Comparison of ENCODE assay signal across 21 cellular contexts in genomic region chr2:101367508-101367907, GRCh38. TPM values are rescaled to one million over a fixed set of nuclear protein-coding genes. Genes with fewer than 3 reads are reported as not detected.
DNase-seq lines count a peak whose midpoint lies in the region; ATAC-seq, FAIRE-seq and TF ChIP-seq lines count a peak whose summit lies in the region.
"Had no signal": no experiment of that assay in that cellular context is flagged by ENCODE, and none has a peak within 500 bp of the region (broad histone marks: within the 10 kb centered on the region; RNA-seq: fewer than 3 reads in every experiment).

No MANE protein-coding gene starts in this region.

- H4K91ac ChIP-seq in neuronal stem cell (ENCODE audit: low read depth, low read length, poor library complexity): no peak overlapping the region

- H3K27ac ChIP-seq in neuronal stem cell (replicated peaks; ENCODE audit: low read length) (no peak overlapping the region), heart left ventricle (no peak overlapping the region), mesendoderm (ENCODE audit: low read depth, low read length) (no peak overlapping the region)

- H4K8ac ChIP-seq in neuronal stem cell (ENCODE audit: low read depth, low read length): no peak overlapping the region
- no peak overlapping the region for H4K8ac ChIP-seq in mesendoderm (ENCODE audit: low read depth, low read length)

- ATAC-seq in heart left ventricle: no peak
- ATAC-seq: GM23338, HCT116 had no signal

- H2BK15ac ChIP-seq in neuronal stem cell (ENCODE audit: low read length): no peak overlapping the region
- no peak overlapping the region for H2BK15ac ChIP-seq in mesendoderm (replicated peaks; ENCODE audit: low read depth)

- no peak overlapping the region for H2BK12ac ChIP-seq in neuronal stem cell (ENCODE audit: low read length)

- H3K79me1 ChIP-seq in neuronal stem cell (ENCODE audit: low read depth, low read length) (no peaks in the 10 kb centered on the region), mesendoderm (ENCODE audit: low read length) (no peaks in the 10 kb centered on the region)

- H3K18ac ChIP-seq in neuronal stem cell (ENCODE audit: low read length): peak overlapping the region; percentile 78
- H3K18ac ChIP-seq in mesendoderm (ENCODE audit: low read length): no peak overlapping the region

- H3K9me3 ChIP-seq in neuronal stem cell (replicated peaks in 1 of 2; ENCODE audit: control insufficient read depth in 2 of 2, insufficient read depth in 1 of 2, low read depth in 1 of 2, low read length in 2 of 2): no peaks in the 10 kb centered on the region
- H3K9me3 ChIP-seq in heart left ventricle: peaks cover 0 to under 1% (median 0%) of the 10 kb centered on the region in 12 donors

- H2BK5ac ChIP-seq in neuronal stem cell (ENCODE audit: low read length) (no peak overlapping the region), mesendoderm (ENCODE audit: low read length) (no peak overlapping the region)

- no peak overlapping the region for H3K14ac ChIP-seq in neuronal stem cell (ENCODE audit: low read length)

- H3K9ac ChIP-seq in neuronal stem cell (ENCODE audit: low read depth, low read length, poor library complexity) (no peak overlapping the region), mesendoderm (ENCODE audit: low read length) (no peak overlapping the region)

- H2BK120ac ChIP-seq in neuronal stem cell (ENCODE audit: low read depth, low read length) (no peak overlapping the region), mesendoderm (ENCODE audit: low read depth, low read length) (no peak overlapping the region)

- no peak for FAIRE-seq in D721Med (lab: Jason Lieb, UNC)
- FAIRE-seq: GM12891, GM18507 had no signal

- TF ChIP-seq POLR2A in heart left ventricle (IDR thresholded peaks at IDR 0.05): no peak

- no CpG with 5 or more reads among the region's 5 CpGs for WGBS in neuronal stem cell (ENCODE audit: extremely low coverage in 2 of 2, insufficient read length in 2 of 2, insufficient replicate concordance in 1 of 2), 2 donors
- 86 to 92% (median 90%) methylated on average over 5 of the region's 5 CpGs for WGBS in heart left ventricle, 4 donors
- WGBS in mesendoderm (ENCODE audit: extremely low coverage, insufficient coverage, low lambda C conversion rate): no CpG with 5 or more reads among the region's 5 CpGs

- intact Hi-C loops in heart left ventricle (cut with DNase I): no loop called here

- H3K23ac ChIP-seq in neuronal stem cell (ENCODE audit: low read depth, low read length, poor library complexity) (no peak overlapping the region), mesendoderm (ENCODE audit: low read length) (no peak overlapping the region)

- H3K27me3 ChIP-seq in neuronal stem cell (ENCODE audit: control insufficient read depth in 3 of 3, insufficient read depth in 3 of 3, low read depth in 1 of 3, low read length in 3 of 3) (no peaks in the 10 kb centered on the region), heart left ventricle (no peaks in the 10 kb centered on the region), mesendoderm (ENCODE audit: insufficient read depth, low read length, poor library complexity) (no peaks in the 10 kb centered on the region)

- no peaks in the 10 kb centered on the region for H3K36me3 ChIP-seq in neuronal stem cell (replicated peaks in 1 of 2; ENCODE audit: control insufficient read depth in 2 of 2, insufficient read depth in 2 of 2, low read length in 2 of 2)
- H3K36me3 ChIP-seq in heart left ventricle: no peaks in the 10 kb centered on the region
- H3K36me3 ChIP-seq in mesendoderm (ENCODE audit: control insufficient read depth, insufficient read depth, low read length): no peaks in the 10 kb centered on the region

- TF ChIP-seq CTCF in D721Med (IDR thresholded peaks at IDR 0.05; ENCODE audit: insufficient read depth, missing control alignments) (no peak), heart left ventricle (IDR thresholded peaks at IDR 0.05) (no peak)

- H3K56ac ChIP-seq in mesendoderm (ENCODE audit: low read length): no peak overlapping the region

- H3K4me1 ChIP-seq in neuronal stem cell (ENCODE audit: control insufficient read depth in 2 of 2, insufficient read depth in 1 of 2, low read depth in 1 of 2, low read length in 2 of 2) (peaks cover 6 to 9% of the 10 kb centered on the region in 2 donors), heart left ventricle (peaks cover 0 to 11% (median 0%) of the 10 kb centered on the region in 12 donors), mesendoderm (ENCODE audit: control insufficient read depth, low read depth, low read length) (no peaks in the 10 kb centered on the region)

- H3K4me3 ChIP-seq in neuronal stem cell (ENCODE audit: low read length in 2 of 2) (no peak overlapping the region), heart left ventricle (no peak overlapping the region), mesendoderm (ENCODE audit: low read length) (no peak overlapping the region)
- H3K4me3 ChIP-seq: GM23338 had no signal

- no peak overlapping the region for H3K4me2 ChIP-seq in neuronal stem cell (ENCODE audit: insufficient read depth, low read length, poor library complexity, severe bottlenecking)
- H3K4me2 ChIP-seq in mesendoderm (ENCODE audit: low read length): no peak overlapping the region
- H3K4me2 ChIP-seq: GM23338 had no signal

- H3K79me2 ChIP-seq in mesendoderm (ENCODE audit: control insufficient read depth, insufficient read depth, low read length): no peaks in the 10 kb centered on the region

- H3K4ac ChIP-seq in neuronal stem cell (ENCODE audit: low read length) (no peak overlapping the region), mesendoderm (ENCODE audit: low read depth, low read length) (no peak overlapping the region)

- H4K5ac ChIP-seq in mesendoderm (ENCODE audit: low read length): no peak overlapping the region

- DNase-seq in D721Med (ENCODE audit: insufficient read length, low spot score) (peak; percentile 40), NCI-H82 (lab: John Stamatoyannopoulos, UW) (peak; percentile 95), neuronal stem cell (ENCODE audit: low spot score) (no peak), heart left ventricle (no peak), mesendoderm (no peak)
- no peak for DNase-seq in activated CD8-positive, alpha-beta memory T cell treated with anti-CD3 and anti-CD28 coated beads, Interleukin-2, amount 50 U/mL, for 4 hours
- DNase-seq: C1 segment of cervical spinal cord; CD4-positive, alpha-beta memory T cell; COR-L47; DMS53; DMS79 treated with DMSO at 0.1 percent for 48 hours; GF-D8; H9 had no signal

- H2AK5ac ChIP-seq in neuronal stem cell (ENCODE audit: low read depth, low read length) (no peak overlapping the region), mesendoderm (ENCODE audit: low read length) (no peak overlapping the region)

- H2AFZ ChIP-seq in neuronal stem cell (ENCODE audit: low read length): no peak overlapping the region
- H2AFZ ChIP-seq: GM23338 had no signal

RNA-seq across cellular contexts. Expression of gene CREG2, which starts 19.8 kb away (rescaled TPM):
- 0.14 TPM for polyA plus RNA-seq in neuronal stem cell (2013, experiment 1 of 2)
- 0.14 TPM for polyA plus RNA-seq in neuronal stem cell (2013, experiment 2 of 2)
- 1 to 10 TPM in 1 of 9 donors, under 1 TPM in 3, not detected in 5; 0.18 to 1.1 (median 0.46) TPM for total RNA-seq in heart left ventricle
- polyA plus RNA-seq in heart left ventricle: not detected
- polyA plus RNA-seq in mesendoderm (2013, experiment 1 of 2): 0.08 TPM
- polyA plus RNA-seq in mesendoderm (2013, experiment 2 of 2): 0.08 TPM
- total RNA-seq: A673; CD4-positive, alpha-beta memory T cell; G401; H4 had no signal
- polyA plus RNA-seq: BJ had no signal

RNA-seq across cellular contexts. Expression of gene RNF149, which starts 59.0 kb away (rescaled TPM):
- 16.8 TPM for polyA plus RNA-seq in neuronal stem cell (2013, experiment 1 of 2)
- polyA plus RNA-seq in neuronal stem cell (2013, experiment 2 of 2): 17.8 TPM
- total RNA-seq in heart left ventricle: 10 to 100 TPM; 10.9 to 46.1 (median 15.8) TPM
- polyA plus RNA-seq in heart left ventricle: 10 to 100 TPM; 14.7 to 20.6 TPM
- polyA plus RNA-seq in mesendoderm (2013, experiment 1 of 2): 11.3 TPM
- 11.5 TPM for polyA plus RNA-seq in mesendoderm (2013, experiment 2 of 2)

Comparison
In these comparisons a context has a peak if more than half of its experiments do, and no peak if none do; other contexts are left out.
1. DNase-seq: peak in D721Med (single experiment) and NCI-H82 (single experiment); none in neuronal stem cell (single experiment), activated CD8-positive, alpha-beta memory T cell treated with anti-CD3 and anti-CD28 coated beads, Interleukin-2, amount 50 U/mL, for 4 hours (single experiment), heart left ventricle (0 of 5) and mesendoderm (single experiment).